ENCODE assay signal across 12 cellular contexts in the genomic region with DNA sequence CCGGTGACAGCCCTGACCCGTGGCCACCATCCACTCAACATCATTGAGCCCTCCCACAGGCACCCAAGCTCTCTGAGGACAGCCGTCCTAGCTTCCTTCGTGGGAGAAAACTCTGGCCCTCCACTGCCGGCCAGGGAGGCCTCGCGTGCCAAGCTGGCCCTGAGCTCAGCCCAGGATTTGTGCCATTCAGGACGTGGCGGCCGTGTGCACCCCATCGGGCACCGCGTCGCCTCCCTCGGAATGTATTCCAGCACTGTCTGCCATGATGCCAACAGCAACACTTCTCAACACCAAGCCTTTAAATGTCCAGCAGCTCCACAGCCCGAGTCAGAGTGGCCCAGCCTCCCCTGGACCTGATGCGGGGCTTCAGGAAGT. TPM values are rescaled to one million over a fixed set of nuclear protein-coding genes. Genes with fewer than 3 reads are reported as not detected.
A peak's percentile ranks its signal among the peaks of the same experiment; 100 is the strongest.
DNase-seq lines count a peak whose midpoint lies in the region; TF ChIP-seq lines count a peak whose summit lies in the region.
"Had no signal": no experiment of that assay in that cellular context is flagged by ENCODE, and none has a peak within 500 bp of the region (broad histone marks: within the 10 kb centered on the region; RNA-seq: fewer than 3 reads in every experiment).

No MANE protein-coding gene starts in this region.

- no peaks in the 10 kb centered on the region for H3K9me3 ChIP-seq in neuronal stem cell (replicated peaks in 1 of 2; ENCODE audit: control insufficient read depth in 2 of 2, insufficient read depth in 1 of 2, low read depth in 1 of 2, low read length in 2 of 2)

- peaks cover 5 to 58% of the 10 kb centered on the region in 2 donors for H3K36me3 ChIP-seq in neuronal stem cell (replicated peaks in 1 of 2; ENCODE audit: control insufficient read depth in 2 of 2, insufficient read depth in 2 of 2, low read length in 2 of 2)

- no peak overlapping the region for H3K4ac ChIP-seq in neuronal stem cell (ENCODE audit: low read length)

- no peak overlapping the region for H2BK12ac ChIP-seq in neuronal stem cell (ENCODE audit: low read length)

- no peak overlapping the region for H4K8ac ChIP-seq in neuronal stem cell (ENCODE audit: low read depth, low read length)

- peak; percentile 15 for DNase-seq in fibroblast of gingiva (ENCODE audit: low read depth)
- DNase-seq in neuronal stem cell (ENCODE audit: low spot score), result no peak
- DNase-seq in type B pancreatic cell (ENCODE audit: extremely low spot score, unreplicated experiment), result peak; percentile 65
- DNase-seq in NCI-H187 (lab: John Stamatoyannopoulos, UW), result no peak
- DNase-seq in hypothalamus (lab: John Stamatoyannopoulos, UW), result no peak
- no peak for DNase-seq in NCI-H1436 (lab: John Stamatoyannopoulos, UW)
- DNase-seq in dermis blood vessel endothelial cell, result no peak
- DNase-seq: cerebellar nuclear complex, NCI-H524, SHP77 treated with DMSO at 0.1 percent for 48 hours had no signal

- H3K14ac ChIP-seq in neuronal stem cell (ENCODE audit: low read length), result peak overlapping the region; percentile 50

- no peak overlapping the region for H2AFZ ChIP-seq in neuronal stem cell (ENCODE audit: low read length)

- no peaks in the 10 kb centered on the region for H3K9me3 Mint-ChIP-seq in type B pancreatic cell

- H3K79me1 ChIP-seq in neuronal stem cell (ENCODE audit: low read depth, low read length), result peaks cover 22% of the 10 kb centered on the region

- H3K4me3 ChIP-seq in WI38 (ENCODE audit: low read depth, low read length) (peak overlapping the region; percentile 27), neuronal stem cell (ENCODE audit: low read length in 2 of 2) (no peak overlapping the region)
- H3K4me3 ChIP-seq: skin epidermis had no signal

- H2BK5ac ChIP-seq in neuronal stem cell (ENCODE audit: low read length), result no peak overlapping the region

- H3K4me1 Mint-ChIP-seq in type B pancreatic cell (ENCODE audit: unreplicated experiment), result peaks cover 43% of the 10 kb centered on the region

- H3K18ac ChIP-seq in neuronal stem cell (ENCODE audit: low read length), result no peak overlapping the region

- no peak overlapping the region for H3K27ac Mint-ChIP-seq in type B pancreatic cell

- H3K9ac ChIP-seq in neuronal stem cell (ENCODE audit: low read depth, low read length, poor library complexity), result no peak overlapping the region

- no peak overlapping the region for H2BK15ac ChIP-seq in neuronal stem cell (ENCODE audit: low read length)

- H2AK5ac ChIP-seq in neuronal stem cell (ENCODE audit: low read depth, low read length), result no peak overlapping the region

- peak overlapping the region; percentile 47 for H3K23ac ChIP-seq in neuronal stem cell (ENCODE audit: low read depth, low read length, poor library complexity)

- no peak overlapping the region for H4K91ac ChIP-seq in neuronal stem cell (ENCODE audit: low read depth, low read length, poor library complexity)

- H2BK120ac ChIP-seq in neuronal stem cell (ENCODE audit: low read depth, low read length), result no peak overlapping the region

- H3K27ac ChIP-seq in neuronal stem cell (replicated peaks; ENCODE audit: low read length), result no peak overlapping the region

- peaks cover 23 to 26% of the 10 kb centered on the region in 2 donors for H3K4me1 ChIP-seq in neuronal stem cell (ENCODE audit: control insufficient read depth in 2 of 2, insufficient read depth in 1 of 2, low read depth in 1 of 2, low read length in 2 of 2)

- no CpG with 5 or more reads among the region's 17 CpGs for WGBS in neuronal stem cell (ENCODE audit: extremely low coverage in 2 of 2, insufficient read length in 2 of 2, insufficient replicate concordance in 1 of 2), 2 donors

- no peak overlapping the region for H3K4me3 Mint-ChIP-seq in type B pancreatic cell

- H3K36me3 Mint-ChIP-seq in type B pancreatic cell, result peaks cover 32% of the 10 kb centered on the region

- no peaks in the 10 kb centered on the region for H3K27me3 ChIP-seq in neuronal stem cell (ENCODE audit: control insufficient read depth in 3 of 3, insufficient read depth in 3 of 3, low read depth in 1 of 3, low read length in 3 of 3)

- H3K4me2 ChIP-seq in neuronal stem cell (ENCODE audit: insufficient read depth, low read length, poor library complexity, severe bottlenecking), result no peak overlapping the region

- no peaks in the 10 kb centered on the region for H3K27me3 Mint-ChIP-seq in type B pancreatic cell

- TF ChIP-seq CTCF in WI38 (IDR thresholded peaks at IDR 0.05; ENCODE audit: low read depth, low read length), result no peak
- no peak for TF ChIP-seq CTCF in type B pancreatic cell (conservative IDR thresholded peaks at IDR 0.05)

RNA-seq across cellular contexts. Expression of gene ZNF516, which starts 35.7 kb away (rescaled TPM):
- 40.4 TPM for polyA plus RNA-seq in neuronal stem cell (2013, experiment 1 of 2)
- 42.5 TPM for polyA plus RNA-seq in neuronal stem cell (2013, experiment 2 of 2)
- total RNA-seq in type B pancreatic cell (ENCODE audit: low replicate concordance) (34.1 and 71.2 TPM in 2 replicates), dermis blood vessel endothelial cell (12.3 and 13.2 TPM in 2 replicates)

Comparison
In these comparisons a context has a peak if more than half of its experiments do, and no peak if none do; other contexts are left out.
1. DNase-seq: peak in fibroblast of gingiva (single experiment) and type B pancreatic cell (single experiment); none in neuronal stem cell (single experiment), NCI-H187 (0 of 2), hypothalamus (0 of 51), NCI-H1436 (single experiment) and dermis blood vessel endothelial cell (single experiment).